In the genomic region with DNA sequence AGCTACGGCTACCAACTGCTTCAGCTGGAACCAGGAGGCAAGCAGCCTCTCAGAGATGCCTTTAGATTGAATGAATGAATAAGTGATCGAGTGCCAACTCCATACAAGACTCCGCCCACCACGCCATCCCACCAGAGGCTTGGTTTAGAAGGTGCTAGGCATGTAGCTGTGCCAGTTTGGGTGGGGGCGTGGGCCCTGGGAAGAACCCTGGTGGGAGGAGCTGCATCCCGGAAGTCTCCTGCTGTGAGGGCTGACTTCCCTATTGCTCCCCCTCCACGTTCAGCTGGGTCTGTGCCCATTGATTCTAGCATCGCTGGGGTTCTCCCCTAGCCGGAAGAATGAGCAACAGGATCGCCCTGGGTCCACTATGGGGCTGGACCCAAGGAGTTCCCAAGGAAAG, we compare ENCODE assay signal across 27 cellular contexts. TPM values are rescaled to one million over a fixed set of nuclear protein-coding genes. Genes with fewer than 3 reads are reported as not detected.
DNase-seq lines count a peak whose midpoint lies in the region; ATAC-seq and TF ChIP-seq lines count a peak whose summit lies in the region.
"Had no signal": no experiment of that assay in that cellular context is flagged by ENCODE, and none has a peak within 500 bp of the region (broad histone marks: within the 10 kb centered on the region; RNA-seq: fewer than 3 reads in every experiment).

No MANE protein-coding gene starts in this region.

- WGBS in body of pancreas, 2 donors: 55 to 62% methylated on average over 9 to 10 of the region's 10 CpGs
- WGBS in stomach, 5 donors: 53 to 69% (median 64%) methylated on average over 6 to 10 of the region's 10 CpGs

- TF ChIP-seq EP300 in stomach (IDR thresholded peaks at IDR 0.05): no peak

- H3K4me1 ChIP-seq in body of pancreas: peaks cover 5% of the 10 kb centered on the region
- H3K4me1 ChIP-seq in stomach: no peaks in the 10 kb centered on the region

- DNase-seq in CMK (ENCODE audit: low read depth) (peak; percentile 86), NB4 (ENCODE audit: low read depth) (peak; percentile 51), body of pancreas (peak; percentile 15 to 45 (median 26)), nucleus accumbens (lab: John Stamatoyannopoulos, UW) (peak in 37 of 56 donors; percentile 9 to 76 (median 50)), stomach (no peak)
- DNase-seq: activated CD4-positive, alpha-beta memory T cell treated with anti-CD3 and anti-CD28 coated beads for 36 hours; activated CD4-positive, CD25-positive, alpha-beta regulatory T cell; activated CD8-positive, alpha-beta memory T cell treated with anti-CD3 and anti-CD28 coated beads, Interleukin-2, amount 50 U/mL, for 48 hours; aorta; central memory CD4-positive, alpha-beta T cell; kidney glomerular epithelial cell; NCI-H2029; NCI-H226; NCI-H82; T1000; testis; uterus had no signal

- no peaks in the 10 kb centered on the region for H3K27me3 ChIP-seq in body of pancreas
- H3K27me3 ChIP-seq in stomach: peaks cover 0 to 11% (median 0%) of the 10 kb centered on the region in 3 donors
- H3K27me3 ChIP-seq: neutrophil, right atrium auricular region, testis, uterus had no signal

- H3K36me3 ChIP-seq in body of pancreas (replicated peaks in 1 of 2; ENCODE audit: insufficient read depth in 1 of 2, low read depth in 2 of 2) (no peaks in the 10 kb centered on the region), stomach (no peaks in the 10 kb centered on the region)
- H3K36me3 ChIP-seq: neutrophil, right atrium auricular region, uterus had no signal

- TF ChIP-seq POLR2A in NB4 (IDR thresholded peaks at IDR 0.05; ENCODE audit: extremely low read depth, insufficient read length) (no peak), body of pancreas (IDR thresholded peaks at IDR 0.05) (no peak), stomach (IDR thresholded peaks at IDR 0.05) (no peak)

- ATAC-seq in body of pancreas (peak; percentile 45), HG02970 (IDR thresholded peaks at IDR 0.05; ENCODE audit: low FRiP score, unreplicated experiment) (no peak), GM18870 (IDR thresholded peaks at IDR 0.05; ENCODE audit: unreplicated experiment) (no peak), HG03025 (IDR thresholded peaks at IDR 0.05; ENCODE audit: low FRiP score, unreplicated experiment) (no peak)
- ATAC-seq: activated T-helper 17 cell treated with anti-CD3 and anti-CD28 coated beads, Interleukin-2, amount 50 U/mL, for 72 hours; stimulated activated effector memory CD8-positive, alpha-beta T cell treated with anti-CD3 and anti-CD28 coated beads, Interleukin-12 subunit alpha, Interleukin-12 subunit beta, amount 100 ng/mL, for 72 hours had no signal

- no peak for TF ChIP-seq CTCF in NB4 (IDR thresholded peaks at IDR 0.05; ENCODE audit: low read depth, low read length)
- TF ChIP-seq CTCF in body of pancreas (IDR thresholded peaks at IDR 0.05): no peak
- TF ChIP-seq CTCF in stomach (IDR thresholded peaks at IDR 0.05): no peak

- H3K9me3 ChIP-seq in body of pancreas (no peaks in the 10 kb centered on the region), stomach (no peaks in the 10 kb centered on the region)
- H3K9me3 ChIP-seq: neutrophil, right atrium auricular region, testis, uterus had no signal

- intact Hi-C loops in body of pancreas (cut with DNase I): no loop called here
- intact Hi-C loops in stomach (cut with DNase I; ENCODE audit: low total_unique reads): no loop called here

- no peak overlapping the region for H3K4me3 ChIP-seq in NB4 (ENCODE audit: low read depth, low read length)
- no peak overlapping the region for H3K4me3 ChIP-seq in body of pancreas
- no peak overlapping the region for H3K4me3 ChIP-seq in stomach
- H3K4me3 ChIP-seq: right atrium auricular region, testis, uterus had no signal

- H3K27ac ChIP-seq in body of pancreas (no peak overlapping the region), stomach (no peak overlapping the region)
- H3K27ac ChIP-seq: C4-2B, KMS-11, neutrophil, right atrium auricular region, testis, uterus had no signal

RNA-seq across cellular contexts. Expression of a gene that starts 20.9 kb away (rescaled TPM):
- total RNA-seq in body of pancreas (under 1 TPM; 0.78 to 0.99 TPM), stomach (under 1 TPM in 2 of 5 donors, not detected in 3; 0.55 to 0.58 TPM)
- 1 to 10 TPM in 1 of 3 donors, under 1 TPM in 1, not detected in 1; 0.25 to 1.3 TPM for polyA plus RNA-seq in stomach
- total RNA-seq: activated CD4-positive, alpha-beta memory T cell treated with anti-CD3 and anti-CD28 coated beads for 36 hours; activated T-helper 17 cell treated with anti-CD3 and anti-CD28 coated beads, Interleukin-2, amount 50 U/mL, for 72 hours; fibroblast of lung had no signal
